Comparison of ENCODE assay signal across 8 cellular contexts in the genomic region with DNA sequence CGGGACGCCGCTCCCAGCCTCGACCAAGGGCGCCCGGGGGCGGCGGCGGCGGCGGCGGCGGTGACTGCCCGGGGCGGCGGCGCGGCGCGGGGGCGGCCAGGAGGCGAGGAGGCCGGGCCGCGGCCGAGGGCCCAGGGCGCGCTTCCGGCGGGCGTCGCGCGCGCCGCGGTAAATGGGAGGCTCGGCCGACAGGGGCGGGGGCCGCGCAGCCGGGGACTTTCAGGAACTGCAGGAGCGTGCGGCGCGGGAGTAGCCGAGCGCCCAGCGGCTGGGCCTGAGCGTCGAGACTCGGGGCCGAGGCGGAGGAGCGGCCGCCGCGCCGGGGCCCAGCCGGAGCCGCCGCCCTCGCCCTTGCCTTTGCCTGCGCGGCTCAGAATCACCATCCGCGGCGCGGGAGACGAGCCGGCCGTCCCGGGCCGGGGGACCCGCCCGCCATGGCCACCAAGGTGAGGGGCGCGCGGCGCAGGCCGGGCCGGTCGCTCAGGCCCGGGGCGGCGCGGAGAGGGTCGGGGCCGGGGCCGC.
A peak's percentile ranks its signal among the peaks of the same experiment; 100 is the strongest.
DNase-seq lines count a peak whose midpoint lies in the region; ATAC-seq and TF ChIP-seq lines count a peak whose summit lies in the region.

Gene SNX9 (plus strand): TSS at position 246 of the 522 bp plus-strand sequence. CDS start 189 bp downstream, at position 435.

- peak; percentile 72 for ATAC-seq in GM18907 (IDR thresholded peaks at IDR 0.05; ENCODE audit: unreplicated experiment)
- peak; percentile 69 for ATAC-seq in HG03135 (IDR thresholded peaks at IDR 0.05; ENCODE audit: unreplicated experiment)

- TF ChIP-seq CTCF in AG10803 (conservative IDR thresholded peaks at IDR 0.05; ENCODE audit: low read length), result no peak
- TF ChIP-seq CTCF in epithelial cell of esophagus (IDR thresholded peaks at IDR 0.05; ENCODE audit: insufficient read depth, low read depth, low read length, missing control alignments), result no peak

- DNase-seq in AG10803 (ENCODE audit: low read depth) (peak; percentile 79), NOMO-1 treated with DMSO at 0.1 percent for 48 hours (lab: John Stamatoyannopoulos, UW; ENCODE audit: unreplicated experiment) (peak; percentile 70), activated T-cell treated with anti-CD3 and anti-CD28 coated beads for 24 hours (ENCODE audit: low read depth) (peak; percentile 50), epithelial cell of esophagus (ENCODE audit: low read depth) (peak; percentile 79), middle frontal gyrus (ENCODE audit: extremely low spot score, low spot score) (peak; percentile 65)
- DNase-seq in stimulated activated CD8-positive, alpha-beta memory T cell treated with anti-CD3 and anti-CD28 coated beads, Interleukin-7, amount 100 ng/mL, for 1 hour (ENCODE audit: low read depth in 2 of 2), result peak; percentile 26 to 32

- peak within 1 kb of the TSS; percentile 83 for H3K4me3 ChIP-seq in AG10803 (ENCODE audit: low read length)
- peak within 1 kb of the TSS; percentile 79 for H3K4me3 ChIP-seq in epithelial cell of esophagus (ENCODE audit: low read length)

Comparison
In these comparisons a context has a peak if more than half of its experiments do, and no peak if none do; other contexts are left out.
1. Peak in every context shown above with its lines: DNase-seq, ATAC-seq and H3K4me3 ChIP-seq.
2. DNase-seq: peak in every context shown above with its lines; median percentile 79 in AG10803; 79 in epithelial cell of esophagus; 70 in NOMO-1 treated with DMSO at 0.1 percent for 48 hours; 65 in middle frontal gyrus; 50 in activated T-cell treated with anti-CD3 and anti-CD28 coated beads for 24 hours; 29 in stimulated activated CD8-positive, alpha-beta memory T cell treated with anti-CD3 and anti-CD28 coated beads, Interleukin-7, amount 100 ng/mL, for 1 hour.